Comparison of ENCODE assay signal across 26 cellular contexts in the genomic region with DNA sequence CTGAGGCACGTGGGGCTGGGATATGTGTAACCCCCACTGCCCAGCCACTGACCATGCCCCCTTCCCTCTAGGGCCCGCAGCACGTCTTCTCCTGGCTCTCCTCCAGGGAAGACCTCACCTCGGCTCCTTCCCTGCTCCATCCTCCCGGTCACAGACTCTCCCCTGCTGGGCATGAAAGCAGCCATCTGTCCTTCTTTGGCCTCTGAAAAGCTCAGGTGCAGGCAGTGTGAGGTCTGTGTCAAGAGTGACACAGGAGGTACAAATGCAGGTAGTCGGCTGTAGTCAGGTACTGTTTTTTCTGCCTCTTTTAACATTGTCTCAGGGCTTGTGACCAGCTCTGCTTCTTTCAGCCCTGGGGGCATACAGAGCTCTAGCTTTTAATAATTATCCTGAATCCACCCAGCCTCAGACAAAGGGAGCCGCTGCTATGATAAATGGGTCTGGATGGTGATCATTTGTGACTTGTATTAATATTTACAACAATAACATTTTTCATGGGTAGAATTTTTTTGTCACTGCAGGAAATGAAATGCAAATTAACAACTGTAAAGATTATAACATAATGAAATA. TPM values are rescaled to one million over a fixed set of nuclear protein-coding genes. Genes with fewer than 3 reads are reported as not detected.
DNase-seq lines count a peak whose midpoint lies in the region; ATAC-seq and TF ChIP-seq lines count a peak whose summit lies in the region.
"Had no signal": no experiment of that assay in that cellular context is flagged by ENCODE, and none has a peak within 500 bp of the region (broad histone marks: within the 10 kb centered on the region; RNA-seq: fewer than 3 reads in every experiment).

No MANE protein-coding gene starts in this region.

- H2BK12ac ChIP-seq in neuronal stem cell (ENCODE audit: low read length), result no peak overlapping the region

- H3K9me3 Mint-ChIP-seq in brain, result peaks cover 0 to 12% (median 0%) of the 10 kb centered on the region in 5 experiments
- H3K9me3 Mint-ChIP-seq: activated CD4-positive, alpha-beta memory T cell treated with anti-CD3 and anti-CD28 coated beads, Interleukin-2, amount 10 ng/mL, durations not matched to agents 7 days and 5 days; activated naive CD4-positive, alpha-beta T cell treated with anti-CD3 and anti-CD28 coated beads, Interleukin-2, amount 50 U/mL, for 72 hours; CD8-positive, alpha-beta T cell; IgD-negative memory B cell; naive B cell had no signal

- H3K9me3 ChIP-seq in neuronal stem cell (replicated peaks in 1 of 2; ENCODE audit: control insufficient read depth in 2 of 2, insufficient read depth in 1 of 2, low read depth in 1 of 2, low read length in 2 of 2) (peaks cover 0 to 2% of the 10 kb centered on the region in 2 donors), lower lobe of right lung (no peaks in the 10 kb centered on the region)
- H3K9me3 ChIP-seq: A549, left lung, SJSA1, transverse colon had no signal

- no peak overlapping the region for H2AK5ac ChIP-seq in neuronal stem cell (ENCODE audit: low read depth, low read length)

- intact Hi-C loops in lower lobe of right lung (cut with DNase I), result no loop called here

- no CpG with 5 or more reads among the region's 7 CpGs for WGBS in neuronal stem cell (ENCODE audit: extremely low coverage in 2 of 2, insufficient read length in 2 of 2, insufficient replicate concordance in 1 of 2), 2 donors

- no peak overlapping the region for H2BK5ac ChIP-seq in neuronal stem cell (ENCODE audit: low read length)

- TF ChIP-seq CTCF in brain (conservative IDR thresholded peaks at IDR 0.05) (no peak), lower lobe of right lung (IDR thresholded peaks at IDR 0.05) (no peak)

- H3K4me2 ChIP-seq in neuronal stem cell (ENCODE audit: insufficient read depth, low read length, poor library complexity, severe bottlenecking), result no peak overlapping the region
- H3K4me2 ChIP-seq: A549, hepatocyte had no signal

- peaks cover 38% of the 10 kb centered on the region for H3K4me1 Mint-ChIP-seq in brain

- no peak overlapping the region for H3K14ac ChIP-seq in neuronal stem cell (ENCODE audit: low read length)

- no peak overlapping the region for H4K8ac ChIP-seq in neuronal stem cell (ENCODE audit: low read depth, low read length)

- H4K91ac ChIP-seq in neuronal stem cell (ENCODE audit: low read depth, low read length, poor library complexity), result no peak overlapping the region

- H3K79me1 ChIP-seq in neuronal stem cell (ENCODE audit: low read depth, low read length), result no peaks in the 10 kb centered on the region

- H3K4ac ChIP-seq in neuronal stem cell (ENCODE audit: low read length), result no peak overlapping the region

- H3K27ac ChIP-seq in neuronal stem cell (replicated peaks; ENCODE audit: low read length) (no peak overlapping the region), lower lobe of right lung (no peak overlapping the region)
- H3K27ac ChIP-seq: A549, hepatocyte, left lung, SJSA1, transverse colon had no signal

- H2BK15ac ChIP-seq in neuronal stem cell (ENCODE audit: low read length), result no peak overlapping the region

- H3K36me3 ChIP-seq in neuronal stem cell (replicated peaks in 1 of 2; ENCODE audit: control insufficient read depth in 2 of 2, insufficient read depth in 2 of 2, low read length in 2 of 2) (no peaks in the 10 kb centered on the region), lower lobe of right lung (no peaks in the 10 kb centered on the region)
- H3K36me3 ChIP-seq: left lung, SJSA1, transverse colon had no signal

- peak overlapping the region; percentile 48 for H3K18ac ChIP-seq in neuronal stem cell (ENCODE audit: low read length)

- peaks cover 0 to 42% (median 0%) of the 10 kb centered on the region in 3 experiments for H3K27me3 ChIP-seq in neuronal stem cell (ENCODE audit: control insufficient read depth in 3 of 3, insufficient read depth in 3 of 3, low read depth in 1 of 3, low read length in 3 of 3)
- peaks cover 4% of the 10 kb centered on the region for H3K27me3 ChIP-seq in lower lobe of right lung (ENCODE audit: low read depth)
- H3K27me3 ChIP-seq: hepatocyte, SJSA1, transverse colon had no signal

- no peak overlapping the region for H3K23ac ChIP-seq in neuronal stem cell (ENCODE audit: low read depth, low read length, poor library complexity)

- H2BK120ac ChIP-seq in neuronal stem cell (ENCODE audit: low read depth, low read length), result no peak overlapping the region

- no peak overlapping the region for H2AFZ ChIP-seq in neuronal stem cell (ENCODE audit: low read length)
- H2AFZ ChIP-seq: hepatocyte had no signal

- H3K4me3 ChIP-seq in neuronal stem cell (ENCODE audit: low read length in 2 of 2) (no peak overlapping the region), lower lobe of right lung (no peak overlapping the region)
- H3K4me3 ChIP-seq: A549, hepatocyte, left lung, SJSA1, transverse colon had no signal

- DNase-seq in NCI-H2171 treated with DMSO at 0.1 percent for 48 hours (lab: John Stamatoyannopoulos, UW), result peak; percentile 36
- no peak for DNase-seq in NCI-H2171 (lab: John Stamatoyannopoulos, UW)
- peak; percentile 7 for DNase-seq in NCI-H1417 treated with DMSO at 0.1 percent for 48 hours (lab: John Stamatoyannopoulos, UW)
- no peak for DNase-seq in neuronal stem cell (ENCODE audit: low spot score)
- no peak for DNase-seq in lower lobe of right lung
- DNase-seq in globus pallidus (ENCODE audit: low spot score), result no peak
- DNase-seq: activated CD4-positive, alpha-beta memory T cell treated with anti-CD3 and anti-CD28 coated beads, Interleukin-2, amount 10 ng/mL, durations not matched to agents 7 days and 5 days; activated CD8-positive, alpha-beta memory T cell treated with anti-CD3 and anti-CD28 coated beads, Interleukin-2, amount 50 U/mL, for 48 hours; AML-193; CD8-positive, alpha-beta T cell; cortex of kidney; foreskin fibroblast; left lung; naive B cell; NCI-H1105 treated with DMSO at 0.1 percent for 48 hours; RPMI8226; T-helper 1 cell; transverse colon had no signal

- ATAC-seq in GM18867 (IDR thresholded peaks at IDR 0.05; ENCODE audit: unreplicated experiment), result no peak
- no peak for ATAC-seq in lower lobe of right lung
- ATAC-seq: A549; activated naive CD4-positive, alpha-beta T cell treated with anti-CD3 and anti-CD28 coated beads, Interleukin-2, amount 50 U/mL, for 72 hours; CD8-positive, alpha-beta T cell; esophagus mucosa; left lung had no signal

- peak overlapping the region; percentile 18 to 93 (median 36) for H3K27ac Mint-ChIP-seq in brain
- H3K27ac Mint-ChIP-seq: activated CD4-positive, alpha-beta memory T cell treated with anti-CD3 and anti-CD28 coated beads, Interleukin-2, amount 10 ng/mL, durations not matched to agents 7 days and 5 days; CD8-positive, alpha-beta T cell; IgD-negative memory B cell had no signal

- H3K4me1 ChIP-seq in neuronal stem cell (ENCODE audit: control insufficient read depth in 2 of 2, insufficient read depth in 1 of 2, low read depth in 1 of 2, low read length in 2 of 2) (no peaks in the 10 kb centered on the region), lower lobe of right lung (no peaks in the 10 kb centered on the region)
- H3K4me1 ChIP-seq: left lung, SJSA1 had no signal

- no peak overlapping the region for H3K4me3 Mint-ChIP-seq in brain
- H3K4me3 Mint-ChIP-seq: activated CD4-positive, alpha-beta memory T cell treated with anti-CD3 and anti-CD28 coated beads, Interleukin-2, amount 10 ng/mL, durations not matched to agents 7 days and 5 days; CD8-positive, alpha-beta T cell; IgD-negative memory B cell had no signal

- H3K36me3 Mint-ChIP-seq in brain, result no peaks in the 10 kb centered on the region
- H3K36me3 Mint-ChIP-seq: activated naive CD4-positive, alpha-beta T cell treated with anti-CD3 and anti-CD28 coated beads, Interleukin-2, amount 50 U/mL, for 72 hours; CD8-positive, alpha-beta T cell; naive B cell had no signal

- H3K9ac ChIP-seq in neuronal stem cell (ENCODE audit: low read depth, low read length, poor library complexity), result no peak overlapping the region

- H3K27me3 Mint-ChIP-seq in brain, result peaks cover 3% of the 10 kb centered on the region
- H3K27me3 Mint-ChIP-seq: activated CD4-positive, alpha-beta memory T cell treated with anti-CD3 and anti-CD28 coated beads, Interleukin-2, amount 10 ng/mL, durations not matched to agents 7 days and 5 days; IgD-negative memory B cell; naive B cell had no signal

RNA-seq across cellular contexts. Expression of gene C5orf15, which starts 46.4 kb away (rescaled TPM):
- polyA plus RNA-seq in brain (ENCODE audit: insufficient read depth, low read depth, low replicate concordance), result 28.7 TPM
- polyA plus RNA-seq in neuronal stem cell (2013, experiment 1 of 2), result 69.1 TPM
- polyA plus RNA-seq in neuronal stem cell (2013, experiment 2 of 2), result 68.8 TPM
- total RNA-seq in lower lobe of right lung, result 31.1 TPM

Comparison
In these comparisons a context has a peak if more than half of its experiments do, and no peak if none do; other contexts are left out.
1. DNase-seq: peak in NCI-H2171 treated with DMSO at 0.1 percent for 48 hours (single experiment) and NCI-H1417 treated with DMSO at 0.1 percent for 48 hours (single experiment); none in NCI-H2171 (single experiment), neuronal stem cell (single experiment), lower lobe of right lung (single experiment) and globus pallidus (single experiment).